ENCODE assay signal across 30 cellular contexts in the genomic region with DNA sequence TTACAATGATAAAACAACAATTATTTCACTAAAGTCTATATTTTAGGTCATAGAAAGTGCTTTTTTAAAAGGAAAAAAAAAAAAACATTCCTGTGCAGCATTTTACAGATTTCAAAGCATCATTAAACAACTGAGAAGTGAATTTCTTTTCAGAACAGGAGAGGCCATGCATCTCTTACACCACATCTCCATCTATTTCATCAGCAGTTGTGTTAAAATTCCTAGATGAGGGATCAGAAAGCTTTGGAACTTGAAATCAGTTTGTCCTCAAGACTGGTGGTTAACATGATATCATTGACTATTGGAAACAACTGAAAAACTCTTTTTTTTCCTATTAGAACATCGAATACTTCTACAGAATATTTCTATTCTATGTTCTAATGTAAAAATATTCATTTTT.
"Had no signal": no experiment of that assay in that cellular context is flagged by ENCODE, and none has a peak within 500 bp of the region (broad histone marks: within the 10 kb centered on the region; RNA-seq: fewer than 3 reads in every experiment).

No MANE protein-coding gene starts in this region.

- H3K27me3 ChIP-seq: brain microvascular endothelial cell, foreskin keratinocyte, gastrocnemius medialis, heart left ventricle had no signal

- DNase-seq: activated CD4-positive, alpha-beta memory T cell treated with anti-CD3 and anti-CD28 coated beads for 36 hours; activated CD4-positive, alpha-beta T cell treated with anti-CD3 and anti-CD28 coated beads for 36 hours; activated CD4-positive, alpha-beta T cell treated with anti-CD3 and anti-CD28 coated beads, Interleukin-2, amount 10 ng/mL, durations not matched to agents 24 days and 14 days; activated CD4-positive, CD25-positive, alpha-beta regulatory T cell; activated CD4-positive, CD25-positive, alpha-beta regulatory T cell treated with anti-CD3 and anti-CD28 coated beads, Interleukin-2, amount 50 U/mL, for 72 hours; activated CD8-positive, alpha-beta memory T cell treated with anti-CD3 and anti-CD28 coated beads, Interleukin-2, amount 10 ng/mL, durations not matched to agents 7 days and 5 days; activated CD8-positive, alpha-beta memory T cell treated with anti-CD3 and anti-CD28 coated beads, Interleukin-2, amount 50 U/mL, for 4 hours; activated CD8-positive, alpha-beta T cell treated with anti-CD3 and anti-CD28 coated beads, Interleukin-2, amount 10 ng/mL, durations not matched to agents 7 days and 5 days; activated gamma-delta T cell; activated naive CD4-positive, alpha-beta T cell; activated naive CD4-positive, alpha-beta T cell treated with anti-CD3 and anti-CD28 coated beads, Interleukin-2, amount 10 ng/mL, durations not matched to agents 7 days and 5 days; activated naive CD8-positive, alpha-beta T cell treated with anti-CD3 and anti-CD28 coated beads, Interleukin-2, amount 10 ng/mL, durations not matched to agents 7 days and 5 days; activated T-cell treated with anti-CD3 and anti-CD28 coated beads, Interleukin-2, amount 50 U/mL, for 1 hour; activated T-cell treated with anti-CD3 and anti-CD28 coated beads, Interleukin-2, amount 50 U/mL, for 72 hours; amniotic stem cell; anterior cingulate cortex; brain microvascular endothelial cell; cortex of kidney; effector memory CD4-positive, alpha-beta T cell; endodermal cell; foreskin keratinocyte; gastrocnemius medialis; glutamatergic neuron; heart left ventricle; T-helper 1 cell; T-helper 17 cell; T1000; WERI-Rb-1 had no signal

- H3K36me3 ChIP-seq: brain microvascular endothelial cell, gastrocnemius medialis, heart left ventricle, WERI-Rb-1 had no signal

- H3K27ac ChIP-seq: brain microvascular endothelial cell, foreskin keratinocyte, gastrocnemius medialis, heart left ventricle, WERI-Rb-1 had no signal

- ATAC-seq: activated CD4-positive, alpha-beta T cell treated with anti-CD3 and anti-CD28 coated beads for 36 hours; activated CD8-positive, alpha-beta memory T cell treated with anti-CD3 and anti-CD28 coated beads, Interleukin-2, amount 10 ng/mL, durations not matched to agents 7 days and 5 days; activated CD8-positive, alpha-beta T cell treated with anti-CD3 and anti-CD28 coated beads, Interleukin-2, amount 10 ng/mL, durations not matched to agents 7 days and 5 days; activated naive CD4-positive, alpha-beta T cell treated with anti-CD3 and anti-CD28 coated beads, Interleukin-2, amount 50 U/mL, for 72 hours; activated T-cell treated with anti-CD3 and anti-CD28 coated beads, Interleukin-2, amount 50 U/mL, for 72 hours; esophagus mucosa; foreskin keratinocyte; gastrocnemius medialis; heart left ventricle; T-helper 17 cell had no signal

- H3K4me3 ChIP-seq: gastrocnemius medialis, heart left ventricle had no signal

- H3K9me3 ChIP-seq: gastrocnemius medialis, heart left ventricle had no signal

- H3K4me1 ChIP-seq: foreskin keratinocyte, gastrocnemius medialis, heart left ventricle had no signal
